Comparison of ENCODE assay signal across 12 cellular contexts in genomic region chr15:84782346-84782745, GRCh38.
"Had no signal": no experiment of that assay in that cellular context is flagged by ENCODE, and none has a peak within 500 bp of the region (broad histone marks: within the 10 kb centered on the region; RNA-seq: fewer than 3 reads in every experiment).

No MANE protein-coding gene starts in this region.

- H3K9me3 Mint-ChIP-seq: naive B cell had no signal

- DNase-seq: activated naive CD4-positive, alpha-beta T cell treated with anti-CD3 and anti-CD28 coated beads, Interleukin-2, amount 50 U/mL, for 16 hours; amygdala; brain microvascular endothelial cell; dermis blood vessel endothelial cell; glutamatergic neuron; left colon; naive B cell had no signal

- H3K4me3 ChIP-seq: esophagus muscularis mucosa, skin epidermis, tibial nerve had no signal

- H3K9me3 ChIP-seq: esophagus muscularis mucosa, tibial nerve had no signal

- H3K27me3 Mint-ChIP-seq: naive B cell had no signal

- ATAC-seq: left colon had no signal

- H3K27ac ChIP-seq: brain microvascular endothelial cell, esophagus muscularis mucosa, parathyroid adenoma, skin epidermis, tibial nerve, VCaP had no signal

- H3K27me3 ChIP-seq: brain microvascular endothelial cell, esophagus muscularis mucosa, tibial nerve had no signal

- H3K4me3 Mint-ChIP-seq: naive B cell had no signal
